In the genomic region with DNA sequence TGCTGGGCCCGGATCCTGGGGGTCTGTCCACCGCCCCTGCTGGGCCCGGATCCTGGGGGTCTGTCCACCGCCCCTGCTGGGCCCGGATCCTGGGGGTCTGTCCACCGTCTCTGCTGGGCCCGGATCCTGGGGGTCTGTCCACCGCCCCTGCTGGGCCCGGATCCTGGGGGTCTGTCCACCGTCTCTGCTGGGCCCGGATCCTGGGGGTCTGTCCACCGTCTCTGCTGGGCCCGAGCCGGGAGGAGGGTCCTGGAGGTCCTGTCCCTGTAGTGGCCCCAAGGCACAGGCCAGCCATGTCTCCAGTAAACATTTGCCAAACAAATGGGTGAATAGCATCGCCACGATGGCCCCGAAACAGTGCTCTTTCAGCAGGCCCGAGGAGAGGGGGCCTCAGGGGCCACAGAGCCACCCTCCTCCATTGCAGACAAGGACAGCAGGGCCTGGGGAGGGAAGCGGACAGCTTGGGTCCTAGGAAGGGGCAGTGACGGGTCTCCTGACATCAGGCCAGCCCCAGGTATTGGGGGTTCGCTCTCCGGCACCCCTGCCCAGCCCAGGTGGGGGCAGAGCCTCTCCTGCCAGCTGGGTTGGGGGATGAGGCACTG, we compare ENCODE assay signal across 10 cellular contexts. TPM values are rescaled to one million over a fixed set of nuclear protein-coding genes. Genes with fewer than 3 reads are reported as not detected.
A peak's percentile ranks its signal among the peaks of the same experiment; 100 is the strongest.
DNase-seq lines count a peak whose midpoint lies in the region; ATAC-seq, FAIRE-seq and TF ChIP-seq lines count a peak whose summit lies in the region.
"Not testable (repeated sequence)": the region's sequence is repeated elsewhere in the genome, so short reads cannot be mapped to it uniquely, and the experiment has no call there.
"Had no signal": no experiment of that assay in that cellular context is flagged by ENCODE, and none has a peak within 500 bp of the region (broad histone marks: within the 10 kb centered on the region; RNA-seq: fewer than 3 reads in every experiment).

No MANE protein-coding gene starts in this region.

- not testable (repeated sequence) for H4K20me1 ChIP-seq in HepG2 (ENCODE audit: insufficient read depth, low read length); osteoblast (ENCODE audit: insufficient read depth, low read length)

- not testable (repeated sequence) for H3K9me3 Mint-ChIP-seq in nephron

- in situ Hi-C loops in HepG2 (cut with HindIII; ENCODE audit: extremely low pct_ligation_motif_present, low pct_unique_long_range_greater_than_20kb), result not testable (repeated sequence)

- not testable (repeated sequence) for H3K4me3 ChIP-seq in HepG2 (replicated peaks in 1 of 3; ENCODE audit: insufficient read depth in 1 of 3, low read depth in 2 of 3, low read length in 3 of 3); osteoblast (ENCODE audit: insufficient read depth, low read length); aorta (ENCODE audit: low read length in 2 of 2)

- not testable (repeated sequence) for TF ChIP-seq CTCF in HepG2 (CRISPR knock-in tag; IDR thresholded peaks at IDR 0.05); nephron (IDR thresholded peaks at IDR 0.05; ENCODE audit: unreplicated experiment in 3 of 3); osteoblast (IDR thresholded peaks at IDR 0.05; ENCODE audit: extremely low read depth, low read depth, low read length)

- CTCF ChIA-PET in HepG2 (lab: Yijun Ruan, JAX; ENCODE audit: low intra/inter-chr PET ratio, low total read pairs), result not testable (repeated sequence)

- peaks cover 11% of the 10 kb centered on the region for H3K4me1 Mint-ChIP-seq in nephron

- intact Hi-C loops in Right ventricle myocardium inferior (cut with DNase I); HepG2 (cut with micrococcal nuclease; ENCODE audit: unreplicated experiment); sciatic nerve (cut with DNase I); aorta (cut with DNase I): not testable (repeated sequence)

- H3K4me1 ChIP-seq in HepG2 (ENCODE audit: insufficient read depth, low read length); osteoblast (ENCODE audit: insufficient read depth, low read length); aorta (ENCODE audit: control insufficient read depth in 1 of 2, insufficient read depth in 2 of 2, low read length in 2 of 2): not testable (repeated sequence)

- H3K79me2 ChIP-seq in HepG2 (ENCODE audit: insufficient read depth, low read length); osteoblast (ENCODE audit: insufficient read depth, low read length): not testable (repeated sequence)

- H3K27me3 Mint-ChIP-seq in nephron (ENCODE audit: low read depth), result not testable (repeated sequence)

- H2AFZ ChIP-seq in HepG2 (ENCODE audit: low read length); osteoblast (ENCODE audit: low read length): not testable (repeated sequence)

- FAIRE-seq in HepG2 (lab: Jason Lieb, UNC), result not testable (repeated sequence)

- peak overlapping the region; percentile 19 to 41 (median 23) for H3K4me3 Mint-ChIP-seq in nephron

- not testable (repeated sequence) for H3K36me3 Mint-ChIP-seq in nephron (ENCODE audit: low read depth)

- not testable (repeated sequence) for H3K27ac ChIP-seq in HepG2 (ENCODE audit: extremely low read length, insufficient read depth, low read length); osteoblast (ENCODE audit: low read depth, low read length); aorta (ENCODE audit: low read depth in 1 of 2, low read length in 2 of 2)

- H3K9me3 ChIP-seq in HepG2 (ENCODE audit: low read length); osteoblast (ENCODE audit: low read depth, low read length); aorta (ENCODE audit: control insufficient read depth, low read length): not testable (repeated sequence)

- not testable (repeated sequence) for TF ChIP-seq RAD21 in HepG2 (CRISPR knock-in tag; IDR thresholded peaks at IDR 0.05)

- no CpG with 5 or more reads among the region's 22 CpGs for WGBS in HepG2 (ENCODE audit: low lambda C conversion rate)
- WGBS in aorta, 2 donors, result 93 to 94% methylated on average over 21 to 22 of the region's 22 CpGs

- not testable (repeated sequence) for H3K36me3 ChIP-seq in HepG2 (replicated peaks in 1 of 2; ENCODE audit: control insufficient read depth in 1 of 2, insufficient read depth in 2 of 2, low read length in 2 of 2); osteoblast (ENCODE audit: insufficient read depth, low read length); aorta (ENCODE audit: control insufficient read depth in 1 of 2, insufficient read depth in 2 of 2, low read length in 1 of 2)

- not testable (repeated sequence) for ATAC-seq in Right ventricle myocardium inferior; HepG2; sciatic nerve; aorta (ENCODE audit: low FRiP score)

- not testable (repeated sequence) for BruUV-seq in HepG2 (replicated peaks; lab: Mats Ljungman, UMichigan)

- not testable (repeated sequence) for TF ChIP-seq EP300 in HepG2 (IDR thresholded peaks at IDR 0.05; ENCODE audit: low read depth in 2 of 2, low read length in 2 of 2); HepG2 (CRISPR knock-in tag; IDR thresholded peaks at IDR 0.05; ENCODE audit: borderline replicate concordance)

- H3K27me3 ChIP-seq in HepG2 (ENCODE audit: control insufficient read depth in 1 of 2, insufficient read depth in 2 of 2, low read length in 2 of 2) (peaks cover 21 to 62% of the 10 kb centered on the region in 2 experiments), osteoblast (ENCODE audit: insufficient read depth, low read length) (peaks cover 36% of the 10 kb centered on the region)
- not testable (repeated sequence) for H3K27me3 ChIP-seq in aorta (ENCODE audit: control insufficient read depth in 1 of 2, insufficient read depth in 2 of 2, low read length in 1 of 2)

- H3K4me2 ChIP-seq in HepG2 (ENCODE audit: low read depth, low read length); osteoblast (ENCODE audit: insufficient read depth, low read length): not testable (repeated sequence)

- H3K9ac ChIP-seq in HepG2 (ENCODE audit: insufficient read depth, low read depth, low read length), result not testable (repeated sequence)

- not testable (repeated sequence) for H3K27ac Mint-ChIP-seq in nephron

- POLR2A ChIA-PET in HepG2 (lab: Yijun Ruan, JAX), result not testable (repeated sequence)

- TF ChIP-seq POLR2A in HepG2 (IDR thresholded peaks at IDR 0.05; ENCODE audit: insufficient read depth in 1 of 2, low read depth in 2 of 2, low read length in 2 of 2), result not testable (repeated sequence)

- peak; percentile 49 for DNase-seq in activated effector memory CD4-positive, alpha-beta T cell treated with anti-CD3 and anti-CD28 coated beads, Interleukin-2, amount 50 U/mL, for 16 hours
- DNase-seq in Right ventricle myocardium inferior (ENCODE audit: missing footprints) (peak; percentile 64), osteoblast (ENCODE audit: insufficient read length, low spot score, missing footprints) (peak; percentile 85), sciatic nerve (ENCODE audit: low spot score) (peak; percentile 35), aorta (peak; percentile 38 to 57)
- not testable (repeated sequence) for DNase-seq in HepG2 (ENCODE audit: low spot score)

RNA-seq across cellular contexts. Expression of a gene that starts 2.3 kb away (rescaled TPM):
- 1.0 TPM for total RNA-seq in Right ventricle myocardium inferior
- total RNA-seq in HepG2 (2016; rRNA removed; fragmentation: Illumina TruSeq; extraction: Trizol), result not detected in 2 replicates
- total RNA-seq in HepG2 (2016; cell fraction: cytosol; rRNA removed; fragmentation: Illumina TruSeq; extraction: Trizol; ENCODE audit: low read depth), result not detected in 2 replicates
- not detected in 2 replicates for total RNA-seq in HepG2 (2016; cell fraction: insoluble cytoplasmic fraction; rRNA removed; fragmentation: Illumina TruSeq; extraction: Trizol)
- not detected in 2 replicates for total RNA-seq in HepG2 (2016; cell fraction: membrane; rRNA removed; fragmentation: Illumina TruSeq; extraction: Trizol)
- not detected in 2 replicates for total RNA-seq in HepG2 (2016; cell fraction: nucleus; rRNA removed; fragmentation: Illumina TruSeq; extraction: Trizol)
- polyA plus RNA-seq in HepG2 (2011; rRNA removed), result not detected in 2 replicates
- not detected in 2 replicates for polyA plus RNA-seq in HepG2 (2011; cell fraction: cytosol; rRNA removed)
- 0.16 and 0.36 TPM in 2 replicates for polyA plus RNA-seq in HepG2 (2011; cell fraction: nucleus; rRNA removed)
- polyA plus RNA-seq in HepG2 (2012), result 0.12 TPM in 1 of 2 replicates, not detected in the other
- not detected in 2 replicates for polyA plus RNA-seq in HepG2 (2016; cell fraction: cytosol; fragmentation: Illumina TruSeq; extraction: Trizol; ENCODE audit: low read depth)
- not detected in 2 replicates for polyA plus RNA-seq in HepG2 (2016; cell fraction: insoluble cytoplasmic fraction; fragmentation: Illumina TruSeq; extraction: Trizol; ENCODE audit: low read depth)
- polyA plus RNA-seq in HepG2 (2016; cell fraction: membrane; fragmentation: Illumina TruSeq; extraction: Trizol; ENCODE audit: low read depth), result not detected in 2 replicates
- not detected in 2 replicates for polyA plus RNA-seq in HepG2 (2016; cell fraction: nucleus; fragmentation: Illumina TruSeq; extraction: Trizol; ENCODE audit: insufficient read depth, low read depth)
- polyA minus RNA-seq in HepG2 (2011; rRNA and poly(A)+ RNA removed; ENCODE audit: low replicate concordance), result not detected in 2 replicates
- polyA minus RNA-seq in HepG2 (2011; cell fraction: cytosol; rRNA and poly(A)+ RNA removed), result not detected in 2 replicates
- polyA minus RNA-seq in HepG2 (2011; cell fraction: nucleus; rRNA and poly(A)+ RNA removed), result not detected in 2 replicates
- total RNA-seq in osteoblast, result not detected in 2 replicates
- 2.8 TPM for total RNA-seq in sciatic nerve
- 1 to 10 TPM in 1 of 2 donors, under 1 TPM in 1; 0.88 to 1.1 TPM for total RNA-seq in aorta
- not detected for polyA plus RNA-seq in aorta
- total RNA-seq: CD4-positive, CD25-positive, alpha-beta regulatory T cell; CD8-positive, alpha-beta memory T cell; GM12878 had no signal
- polyA plus RNA-seq: CD4-positive, CD25-positive, alpha-beta regulatory T cell; CD8-positive, alpha-beta memory T cell; GM12878 had no signal

RNA-seq across cellular contexts. Expression of a gene that starts 49.6 kb away (rescaled TPM):
- total RNA-seq in Right ventricle myocardium inferior (10.7 TPM), HepG2 (2016; rRNA removed; fragmentation: Illumina TruSeq; extraction: Trizol) (4.8 and 9.0 TPM in 2 replicates), osteoblast (0.36 and 1.5 TPM in 2 replicates), sciatic nerve (31.6 TPM), aorta (10 to 100 TPM in 1 of 2 donors, 1 to 10 TPM in 1; 9.7 to 31.4 TPM)
- total RNA-seq in HepG2 (2016; cell fraction: cytosol; rRNA removed; fragmentation: Illumina TruSeq; extraction: Trizol; ENCODE audit: low read depth), result 11.0 and 12.0 TPM in 2 replicates
- total RNA-seq in HepG2 (2016; cell fraction: insoluble cytoplasmic fraction; rRNA removed; fragmentation: Illumina TruSeq; extraction: Trizol), result 3.9 and 8.8 TPM in 2 replicates
- 12.6 and 14.2 TPM in 2 replicates for total RNA-seq in HepG2 (2016; cell fraction: membrane; rRNA removed; fragmentation: Illumina TruSeq; extraction: Trizol)
- 7.1 and 9.7 TPM in 2 replicates for total RNA-seq in HepG2 (2016; cell fraction: nucleus; rRNA removed; fragmentation: Illumina TruSeq; extraction: Trizol)
- polyA plus RNA-seq in HepG2 (2011; rRNA removed) (18.3 and 35.8 TPM in 2 replicates), aorta (10 to 100 TPM in 1 of 2 donors, 1 to 10 TPM in 1; 7.3 to 10.9 TPM)
- 12.4 and 18.0 TPM in 2 replicates for polyA plus RNA-seq in HepG2 (2011; cell fraction: cytosol; rRNA removed)
- polyA plus RNA-seq in HepG2 (2011; cell fraction: nucleus; rRNA removed), result 247 and 276 TPM in 2 replicates
- polyA plus RNA-seq in HepG2 (2012), result 21.5 and 36.3 TPM in 2 replicates
- polyA plus RNA-seq in HepG2 (2016; cell fraction: cytosol; fragmentation: Illumina TruSeq; extraction: Trizol; ENCODE audit: low read depth), result 11.4 and 12.5 TPM in 2 replicates
- polyA plus RNA-seq in HepG2 (2016; cell fraction: insoluble cytoplasmic fraction; fragmentation: Illumina TruSeq; extraction: Trizol; ENCODE audit: low read depth), result 4.7 and 5.3 TPM in 2 replicates
- 13.0 and 14.2 TPM in 2 replicates for polyA plus RNA-seq in HepG2 (2016; cell fraction: membrane; fragmentation: Illumina TruSeq; extraction: Trizol; ENCODE audit: low read depth)
- polyA plus RNA-seq in HepG2 (2016; cell fraction: nucleus; fragmentation: Illumina TruSeq; extraction: Trizol; ENCODE audit: insufficient read depth, low read depth), result 30.5 and 30.9 TPM in 2 replicates
- 39.0 TPM in 1 of 2 replicates, not detected in the other for polyA minus RNA-seq in HepG2 (2011; rRNA and poly(A)+ RNA removed; ENCODE audit: low replicate concordance)
- 11.5 and 24.1 TPM in 2 replicates for polyA minus RNA-seq in HepG2 (2011; cell fraction: cytosol; rRNA and poly(A)+ RNA removed)
- polyA minus RNA-seq in HepG2 (2011; cell fraction: nucleus; rRNA and poly(A)+ RNA removed), result 14.5 and 16.0 TPM in 2 replicates
- total RNA-seq: CD4-positive, CD25-positive, alpha-beta regulatory T cell had no signal
- polyA plus RNA-seq: CD4-positive, CD25-positive, alpha-beta regulatory T cell; CD8-positive, alpha-beta memory T cell; GM12878 had no signal
